In genomic region chr15:56918907-56919707, GRCh38 we compare ENCODE assay signal across 8 cellular contexts. TPM values are rescaled to one million over a fixed set of nuclear protein-coding genes. Genes with fewer than 3 reads are reported as not detected.
DNase-seq lines count a peak whose midpoint lies in the region; ATAC-seq, FAIRE-seq and TF ChIP-seq lines count a peak whose summit lies in the region.

No MANE protein-coding gene starts in this region.

- intact Hi-C loops in HepG2 (cut with micrococcal nuclease; ENCODE audit: unreplicated experiment): loop anchor here (1.0 kb wide), 1 partner anchor 32 kb away; no protein-coding TSS in a partner anchor

- peak overlapping the region; percentile 94 to 97 for H3K27ac ChIP-seq in coronary artery
- H3K27ac ChIP-seq in HepG2 (ENCODE audit: extremely low read length, insufficient read depth, low read length): peak overlapping the region; percentile 85

- H4K20me1 ChIP-seq in HepG2 (ENCODE audit: insufficient read depth, low read length): no peaks in the 10 kb centered on the region

- peak; percentile 57 for ATAC-seq in HepG2

- H2AFZ ChIP-seq in HepG2 (ENCODE audit: low read length): no peak overlapping the region

- CTCF ChIA-PET in activated CD4-positive, alpha-beta T cell treated with anti-CD3 and anti-CD28 coated beads, Interleukin-2, amount 10 ng/mL, durations not matched to agents 7 days and 5 days (lab: Charles Lee): interaction anchor here (0.6 to 1.6 kb wide), 6 partner anchors 10 to 263 kb away, joined by 3 to 10 read pairs (median 4); no protein-coding TSS in a partner anchor
- CTCF ChIA-PET in HepG2 (lab: Yijun Ruan, JAX; ENCODE audit: low intra/inter-chr PET ratio, low total read pairs): no interaction called here

- H3K27ac Mint-ChIP-seq in activated CD4-positive, alpha-beta T cell treated with anti-CD3 and anti-CD28 coated beads, Interleukin-2, amount 10 ng/mL, durations not matched to agents 7 days and 5 days: peak overlapping the region; percentile 88

- peaks cover 48% of the 10 kb centered on the region for H3K79me2 ChIP-seq in HepG2 (ENCODE audit: insufficient read depth, low read length)

- 0 out of 4 replicates have a peak, but pooled peaks of 1 of the 2 experiments have one; percentile 22 for TF ChIP-seq POLR2A in HepG2 (IDR thresholded peaks at IDR 0.05; ENCODE audit: insufficient read depth in 1 of 2, low read depth in 2 of 2, low read length in 2 of 2)

- WGBS in HepG2 (ENCODE audit: low lambda C conversion rate): 0% methylated on average over 19 of the region's 114 CpGs

- no peak for TF ChIP-seq RAD21 in HepG2 (CRISPR knock-in tag; IDR thresholded peaks at IDR 0.05)

- no peaks in the 10 kb centered on the region for H3K9me3 ChIP-seq in HepG2 (ENCODE audit: low read length)

- peak overlapping the region; percentile 94 for H3K9ac ChIP-seq in HepG2 (ENCODE audit: insufficient read depth, low read depth, low read length)

- TF ChIP-seq EP300 in HepG2 (IDR thresholded peaks at IDR 0.05; ENCODE audit: low read depth in 2 of 2, low read length in 2 of 2) (no peak), HepG2 (CRISPR knock-in tag; IDR thresholded peaks at IDR 0.05; ENCODE audit: borderline replicate concordance) (no peak)

- TSS peak; percentile 53 for BruUV-seq in HepG2 (replicated peaks; lab: Mats Ljungman, UMichigan)

- H3K27me3 ChIP-seq in H7 (ENCODE audit: control insufficient read depth, insufficient read depth, low read length) (no peaks in the 10 kb centered on the region), HepG2 (ENCODE audit: control insufficient read depth in 1 of 2, insufficient read depth in 2 of 2, low read length in 2 of 2) (no peaks in the 10 kb centered on the region)

- H3K36me3 Mint-ChIP-seq in activated CD4-positive, alpha-beta T cell treated with anti-CD3 and anti-CD28 coated beads, Interleukin-2, amount 10 ng/mL, durations not matched to agents 7 days and 5 days (ENCODE audit: low read depth): peaks cover 26% of the 10 kb centered on the region

- DNase-seq in GM12865 (ENCODE audit: low read depth): peak; percentile 89
- peak; percentile 81 for DNase-seq in H7
- DNase-seq in MV-4-11 (lab: John Stamatoyannopoulos, UW): peak; percentile 28
- DNase-seq in activated CD4-positive, alpha-beta T cell treated with anti-CD3 and anti-CD28 coated beads, Interleukin-2, amount 10 ng/mL, durations not matched to agents 7 days and 5 days: peak; percentile 48
- DNase-seq in coronary artery (ENCODE audit: low spot score): no peak
- DNase-seq in HepG2 (ENCODE audit: low spot score): peak; percentile 25
- DNase-seq in stimulated activated CD4-positive, alpha-beta T cell treated with anti-CD3 and anti-CD28 coated beads, Interleukin-4, amount 100 ng/mL, for 24 hours: peak; percentile 57
- no peak for DNase-seq in middle frontal gyrus (ENCODE audit: extremely low spot score, low spot score)

- no peak for FAIRE-seq in HepG2 (lab: Jason Lieb, UNC)

- H3K4me1 ChIP-seq in HepG2 (ENCODE audit: insufficient read depth, low read length): peaks cover 42% of the 10 kb centered on the region

- no peaks in the 10 kb centered on the region for H3K27me3 Mint-ChIP-seq in activated CD4-positive, alpha-beta T cell treated with anti-CD3 and anti-CD28 coated beads, Interleukin-2, amount 10 ng/mL, durations not matched to agents 7 days and 5 days

- peak overlapping the region; percentile 88 for H3K4me3 Mint-ChIP-seq in activated CD4-positive, alpha-beta T cell treated with anti-CD3 and anti-CD28 coated beads, Interleukin-2, amount 10 ng/mL, durations not matched to agents 7 days and 5 days

- H3K4me3 ChIP-seq in GM12865 (ENCODE audit: low read depth, low read length) (peak overlapping the region; percentile 94), H7 (ENCODE audit: insufficient read depth, low read depth, low read length) (peak overlapping the region; percentile 90), coronary artery (peak overlapping the region; percentile 99), HepG2 (replicated peaks in 1 of 3; ENCODE audit: insufficient read depth in 1 of 3, low read depth in 2 of 3, low read length in 3 of 3) (peak overlapping the region; percentile 76 to 99 (median 88))

- H3K4me1 Mint-ChIP-seq in activated CD4-positive, alpha-beta T cell treated with anti-CD3 and anti-CD28 coated beads, Interleukin-2, amount 10 ng/mL, durations not matched to agents 7 days and 5 days: peaks cover 39% of the 10 kb centered on the region

- TF ChIP-seq CTCF in GM12865 (IDR thresholded peaks at IDR 0.05; ENCODE audit: insufficient read depth, low read depth, low read length, missing control alignments) (no peak), coronary artery (IDR thresholded peaks at IDR 0.05) (no peak), HepG2 (CRISPR knock-in tag; IDR thresholded peaks at IDR 0.05) (no peak)

- in situ Hi-C loops in HepG2 (cut with HindIII; ENCODE audit: extremely low pct_ligation_motif_present, low pct_unique_long_range_greater_than_20kb): no loop called here

- H3K4me2 ChIP-seq in HepG2 (ENCODE audit: low read depth, low read length): peak overlapping the region; percentile 69

- H3K36me3 ChIP-seq in H7 (replicated peaks; ENCODE audit: control insufficient read depth, insufficient read depth, low read length): no peaks in the 10 kb centered on the region; the same call in 1 of the 2 replicates
- peaks cover 0 to 7% of the 10 kb centered on the region in 2 experiments; a peak in 2 of 5 replicates for H3K36me3 ChIP-seq in HepG2 (replicated peaks in 1 of 2; ENCODE audit: control insufficient read depth in 1 of 2, insufficient read depth in 2 of 2, low read length in 2 of 2)

- peaks cover 2% of the 10 kb centered on the region for H3K9me3 Mint-ChIP-seq in activated CD4-positive, alpha-beta T cell treated with anti-CD3 and anti-CD28 coated beads, Interleukin-2, amount 10 ng/mL, durations not matched to agents 7 days and 5 days

- POLR2A ChIA-PET in activated CD4-positive, alpha-beta T cell treated with anti-CD3 and anti-CD28 coated beads, Interleukin-2, amount 10 ng/mL, durations not matched to agents 7 days and 5 days (lab: Charles Lee): interaction anchor here (0.6 to 1.1 kb wide), 3 partner anchors 32 to 788 kb away, joined by 3 to 6 read pairs (median 3); partner anchors contain the start of gene POLR2M
- POLR2A ChIA-PET in HepG2 (lab: Yijun Ruan, JAX): interaction anchor here (1.5 to 3.3 kb wide), 2 partner anchors 30 to 32 kb away, joined by 4 to 60 read pairs; no protein-coding TSS in a partner anchor

TF ChIP-seq in HepG2, 621 proteins besides CTCF, POLR2A, EP300 and RAD21 (continues in another document):
- TF ChIP-seq HES4 (CRISPR knock-in tag; IDR thresholded peaks at IDR 0.05; ENCODE audit: borderline replicate concordance): 0 out of 2 replicates have a peak, but pooled peaks have one; percentile 31
- 0 out of 2 replicates have a peak, but pooled peaks have one; percentile 44 for TF ChIP-seq ZMYM4 (CRISPR knock-in tag; IDR thresholded peaks at IDR 0.05)
- no peak for TF ChIP-seq EZH2 (conservative IDR thresholded peaks at IDR 0.05; ENCODE audit: low read depth, low read length)
- no peak for TF ChIP-seq ZNF556 (CRISPR knock-in tag; IDR thresholded peaks at IDR 0.05; ENCODE audit: borderline replicate concordance)
- 0 out of 2 replicates have a peak, but pooled peaks have one; percentile 1 for TF ChIP-seq ZBTB2 (CRISPR knock-in tag; IDR thresholded peaks at IDR 0.05; ENCODE audit: low read depth)
- no peak for TF ChIP-seq MBD4 (IDR thresholded peaks at IDR 0.05; ENCODE audit: borderline replicate concordance, low read length)
- peak; percentile 53; the same call in 1 of the 2 replicates for TF ChIP-seq AKAP8 (CRISPR knock-in tag; IDR thresholded peaks at IDR 0.05)
- peak; percentile 20; the same call in 1 of the 2 replicates for TF ChIP-seq KLF12 (CRISPR knock-in tag; IDR thresholded peaks at IDR 0.05; ENCODE audit: borderline replicate concordance)
- peak; percentile 21 for TF ChIP-seq YY1 (IDR thresholded peaks at IDR 0.05; ENCODE audit: insufficient read depth, insufficient replicate concordance, low read depth, low read length)

RNA-seq across cellular contexts. Expression of gene TCF12, which starts 0.7 kb away (rescaled TPM):
- total RNA-seq in H7 (2014; rRNA removed; shearing (Covaris generic)): 54.5 and 91.7 TPM in 2 replicates
- total RNA-seq in activated CD4-positive, alpha-beta T cell treated with anti-CD3 and anti-CD28 coated beads, Interleukin-2, amount 10 ng/mL, durations not matched to agents 7 days and 5 days: 10 to 100 TPM; 50.9 to 60.8 TPM
- 51.1 and 70.7 TPM in 2 replicates for total RNA-seq in HepG2 (2016; rRNA removed; fragmentation: Illumina TruSeq; extraction: Trizol)
- total RNA-seq in HepG2 (2016; cell fraction: cytosol; rRNA removed; fragmentation: Illumina TruSeq; extraction: Trizol; ENCODE audit: low read depth): 13.7 and 16.8 TPM in 2 replicates
- total RNA-seq in HepG2 (2016; cell fraction: insoluble cytoplasmic fraction; rRNA removed; fragmentation: Illumina TruSeq; extraction: Trizol): 47.0 and 70.2 TPM in 2 replicates
- total RNA-seq in HepG2 (2016; cell fraction: membrane; rRNA removed; fragmentation: Illumina TruSeq; extraction: Trizol): 27.3 and 30.1 TPM in 2 replicates
- 105 and 129 TPM in 2 replicates for total RNA-seq in HepG2 (2016; cell fraction: nucleus; rRNA removed; fragmentation: Illumina TruSeq; extraction: Trizol)
- 36.9 and 48.6 TPM in 2 replicates for polyA plus RNA-seq in HepG2 (2011; rRNA removed)
- 25.5 and 30.5 TPM in 2 replicates for polyA plus RNA-seq in HepG2 (2011; cell fraction: cytosol; rRNA removed)
- polyA plus RNA-seq in HepG2 (2011; cell fraction: nucleus; rRNA removed): 49.1 and 60.7 TPM in 2 replicates
- 22.3 and 23.4 TPM in 2 replicates for polyA plus RNA-seq in HepG2 (2012)
- 3.5 and 3.7 TPM in 2 replicates for polyA plus RNA-seq in HepG2 (2016; cell fraction: cytosol; fragmentation: Illumina TruSeq; extraction: Trizol; ENCODE audit: low read depth)
- polyA plus RNA-seq in HepG2 (2016; cell fraction: insoluble cytoplasmic fraction; fragmentation: Illumina TruSeq; extraction: Trizol; ENCODE audit: low read depth): 54.8 and 57.4 TPM in 2 replicates
- 14.8 and 15.1 TPM in 2 replicates for polyA plus RNA-seq in HepG2 (2016; cell fraction: membrane; fragmentation: Illumina TruSeq; extraction: Trizol; ENCODE audit: low read depth)
- 35.3 and 37.3 TPM in 2 replicates for polyA plus RNA-seq in HepG2 (2016; cell fraction: nucleus; fragmentation: Illumina TruSeq; extraction: Trizol; ENCODE audit: insufficient read depth, low read depth)
- 93.3 and 126 TPM in 2 replicates for polyA minus RNA-seq in HepG2 (2011; rRNA and poly(A)+ RNA removed; ENCODE audit: low replicate concordance)
- polyA minus RNA-seq in HepG2 (2011; cell fraction: cytosol; rRNA and poly(A)+ RNA removed): 34.1 and 36.3 TPM in 2 replicates
- 114 and 125 TPM in 2 replicates for polyA minus RNA-seq in HepG2 (2011; cell fraction: nucleus; rRNA and poly(A)+ RNA removed)

Comparison
In these comparisons a context has a peak if more than half of its experiments do, and no peak if none do; other contexts are left out.
1. DNase-seq: peak in GM12865 (single experiment), H7 (single experiment), MV-4-11 (single experiment), activated CD4-positive, alpha-beta T cell treated with anti-CD3 and anti-CD28 coated beads, Interleukin-2, amount 10 ng/mL, durations not matched to agents 7 days and 5 days (single experiment), HepG2 (single experiment) and stimulated activated CD4-positive, alpha-beta T cell treated with anti-CD3 and anti-CD28 coated beads, Interleukin-4, amount 100 ng/mL, for 24 hours (single experiment); none in coronary artery (single experiment) and middle frontal gyrus (single experiment).
2. Peak in every context shown above with its lines, with median percentiles within 50 percentile points of each other: H3K4me3 ChIP-seq.